In the genomic region with DNA sequence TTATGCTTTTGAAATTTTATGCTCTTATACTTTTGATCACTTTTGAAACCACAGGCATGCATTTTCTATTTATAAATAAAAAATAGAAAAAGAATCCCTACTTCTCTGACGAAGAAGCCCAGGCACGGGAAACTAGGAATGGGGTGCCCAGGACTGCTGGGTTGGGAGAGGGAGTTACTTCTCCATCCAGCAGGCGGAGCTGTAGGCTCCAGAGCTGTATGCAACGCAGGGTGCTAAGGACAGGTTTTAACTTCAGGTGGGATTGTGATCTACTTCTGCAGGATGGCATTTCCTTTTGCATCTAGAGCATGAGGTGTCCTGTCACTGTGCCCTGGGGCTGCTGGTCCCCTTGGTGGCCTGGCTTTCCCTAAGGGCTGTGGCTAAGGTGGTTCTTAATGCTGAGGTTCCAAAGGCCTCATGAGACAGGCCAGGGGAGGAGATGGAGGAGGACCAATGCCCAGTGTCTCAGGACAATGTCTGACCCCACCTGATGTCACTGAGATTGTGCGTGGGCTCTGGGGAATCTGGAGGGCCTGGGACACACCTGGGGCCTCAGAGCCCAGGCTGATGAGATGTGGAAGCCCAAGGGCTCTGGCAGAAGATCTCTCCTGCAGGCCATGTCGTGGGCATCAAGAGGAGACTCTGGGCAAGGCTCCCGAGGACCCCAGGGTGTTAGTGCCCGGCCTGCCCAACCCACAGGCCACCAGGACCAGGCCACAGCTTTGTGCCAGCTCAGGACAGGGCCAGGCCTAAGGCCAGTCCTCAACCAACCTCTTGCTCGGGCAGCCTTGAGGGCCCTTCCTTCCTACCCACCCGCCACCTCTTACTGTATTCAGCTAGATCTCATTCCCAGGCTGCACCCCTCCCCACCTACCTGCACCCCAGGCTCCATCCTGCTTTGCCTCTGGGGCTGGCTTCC, we compare ENCODE assay signal across 11 cellular contexts. TPM values are rescaled to one million over a fixed set of nuclear protein-coding genes. Genes with fewer than 3 reads are reported as not detected.
A peak's percentile ranks its signal among the peaks of the same experiment; 100 is the strongest.
DNase-seq lines count a peak whose midpoint lies in the region; ATAC-seq lines count a peak whose summit lies in the region.
"Had no signal": no experiment of that assay in that cellular context is flagged by ENCODE, and none has a peak within 500 bp of the region (broad histone marks: within the 10 kb centered on the region; RNA-seq: fewer than 3 reads in every experiment).

No MANE protein-coding gene starts in this region.

- H3K4me1 Mint-ChIP-seq in stimulated activated memory B cell treated with anti-CD40 and anti-IgM and Interleukin-4, amounts not matched to agents 10 μg/mL and 1 μg/mL and 100 μg/mL, for 72 hours: no peaks in the 10 kb centered on the region
- H3K4me1 Mint-ChIP-seq: CD8-positive, alpha-beta memory T cell had no signal

- H3K36me3 ChIP-seq in NT2/D1 (ENCODE audit: insufficient read depth, insufficient read length, low read length): no peaks in the 10 kb centered on the region

- intact Hi-C loops in Right ventricle myocardium inferior (cut with DNase I) (no loop called here), left cardiac atrium (cut with DNase I) (no loop called here)

- peaks cover 4% of the 10 kb centered on the region for H3K9me3 Mint-ChIP-seq in stimulated activated memory B cell treated with anti-CD40 and anti-IgM and Interleukin-4, amounts not matched to agents 10 μg/mL and 1 μg/mL and 100 μg/mL, for 72 hours

- DNase-seq in Right ventricle myocardium inferior (ENCODE audit: missing footprints) (peak; percentile 55), left cardiac atrium (no peak), NT2/D1 (ENCODE audit: low read depth, low spot score) (peak; percentile 32)
- DNase-seq: aorta; CD8-positive, alpha-beta memory T cell; islet precursor cell had no signal

- H3K9me3 ChIP-seq in NT2/D1 (ENCODE audit: insufficient read depth, low read length): peaks cover 17% of the 10 kb centered on the region

- no peaks in the 10 kb centered on the region for H3K27me3 ChIP-seq in NT2/D1 (ENCODE audit: insufficient read depth, insufficient read length)

- no peak overlapping the region for H3K4me3 Mint-ChIP-seq in stimulated activated memory B cell treated with anti-CD40 and anti-IgM and Interleukin-4, amounts not matched to agents 10 μg/mL and 1 μg/mL and 100 μg/mL, for 72 hours
- H3K4me3 Mint-ChIP-seq: CD8-positive, alpha-beta memory T cell had no signal

- H3K4me3 ChIP-seq in NT2/D1 (ENCODE audit: insufficient read length, low read depth): no peak overlapping the region

- H3K36me3 Mint-ChIP-seq in stimulated activated memory B cell treated with anti-CD40 and anti-IgM and Interleukin-4, amounts not matched to agents 10 μg/mL and 1 μg/mL and 100 μg/mL, for 72 hours: no peaks in the 10 kb centered on the region

- H3K4me1 ChIP-seq in NT2/D1 (ENCODE audit: insufficient read depth, insufficient read length): no peaks in the 10 kb centered on the region

- no peaks in the 10 kb centered on the region for H3K27me3 Mint-ChIP-seq in stimulated activated memory B cell treated with anti-CD40 and anti-IgM and Interleukin-4, amounts not matched to agents 10 μg/mL and 1 μg/mL and 100 μg/mL, for 72 hours

- ATAC-seq in Right ventricle myocardium inferior (no peak), left cardiac atrium (no peak), esophagus mucosa (peak; percentile 29), HG03442 (IDR thresholded peaks at IDR 0.05; ENCODE audit: unreplicated experiment) (no peak), GM21825 (IDR thresholded peaks at IDR 0.05; ENCODE audit: unreplicated experiment) (no peak), GM21526 (IDR thresholded peaks at IDR 0.05; ENCODE audit: low FRiP score, unreplicated experiment) (no peak)
- ATAC-seq in stimulated activated memory B cell treated with anti-CD40 and anti-IgM and Interleukin-4, amounts not matched to agents 10 μg/mL and 1 μg/mL and 100 μg/mL, for 72 hours: peak; percentile 4

- no peak overlapping the region for H3K9ac ChIP-seq in NT2/D1 (ENCODE audit: insufficient read length, low read depth)

- no peak overlapping the region for H3K27ac Mint-ChIP-seq in stimulated activated memory B cell treated with anti-CD40 and anti-IgM and Interleukin-4, amounts not matched to agents 10 μg/mL and 1 μg/mL and 100 μg/mL, for 72 hours
- H3K27ac Mint-ChIP-seq: CD8-positive, alpha-beta memory T cell had no signal

RNA-seq across cellular contexts. Expression of a gene that starts 0.5 kb away (rescaled TPM):
- not detected for total RNA-seq in Right ventricle myocardium inferior
- total RNA-seq in left cardiac atrium: not detected
- not detected for total RNA-seq in esophagus mucosa
- total RNA-seq: aorta; CD8-positive, alpha-beta memory T cell had no signal

RNA-seq across cellular contexts. Expression of a gene that starts 15.9 kb away (rescaled TPM):
- total RNA-seq in Right ventricle myocardium inferior (not detected), left cardiac atrium (not detected), esophagus mucosa (not detected)
- total RNA-seq: aorta; CD8-positive, alpha-beta memory T cell had no signal

RNA-seq across cellular contexts. Expression of a gene that starts 48.7 kb away (rescaled TPM):
- total RNA-seq in Right ventricle myocardium inferior (45.4 TPM), left cardiac atrium (10 to 100 TPM; 37.5 to 75.4 TPM), esophagus mucosa (7.9 TPM)

Comparison
In these comparisons a context has a peak if more than half of its experiments do, and no peak if none do; other contexts are left out.
1. ATAC-seq: peak in esophagus mucosa (single experiment) and stimulated activated memory B cell treated with anti-CD40 and anti-IgM and Interleukin-4, amounts not matched to agents 10 μg/mL and 1 μg/mL and 100 μg/mL, for 72 hours (single experiment); none in Right ventricle myocardium inferior (single experiment), left cardiac atrium (0 of 2), HG03442 (single experiment), GM21825 (single experiment) and GM21526 (single experiment).